1 cellular context compared by ENCODE assay signal in the genomic region with DNA sequence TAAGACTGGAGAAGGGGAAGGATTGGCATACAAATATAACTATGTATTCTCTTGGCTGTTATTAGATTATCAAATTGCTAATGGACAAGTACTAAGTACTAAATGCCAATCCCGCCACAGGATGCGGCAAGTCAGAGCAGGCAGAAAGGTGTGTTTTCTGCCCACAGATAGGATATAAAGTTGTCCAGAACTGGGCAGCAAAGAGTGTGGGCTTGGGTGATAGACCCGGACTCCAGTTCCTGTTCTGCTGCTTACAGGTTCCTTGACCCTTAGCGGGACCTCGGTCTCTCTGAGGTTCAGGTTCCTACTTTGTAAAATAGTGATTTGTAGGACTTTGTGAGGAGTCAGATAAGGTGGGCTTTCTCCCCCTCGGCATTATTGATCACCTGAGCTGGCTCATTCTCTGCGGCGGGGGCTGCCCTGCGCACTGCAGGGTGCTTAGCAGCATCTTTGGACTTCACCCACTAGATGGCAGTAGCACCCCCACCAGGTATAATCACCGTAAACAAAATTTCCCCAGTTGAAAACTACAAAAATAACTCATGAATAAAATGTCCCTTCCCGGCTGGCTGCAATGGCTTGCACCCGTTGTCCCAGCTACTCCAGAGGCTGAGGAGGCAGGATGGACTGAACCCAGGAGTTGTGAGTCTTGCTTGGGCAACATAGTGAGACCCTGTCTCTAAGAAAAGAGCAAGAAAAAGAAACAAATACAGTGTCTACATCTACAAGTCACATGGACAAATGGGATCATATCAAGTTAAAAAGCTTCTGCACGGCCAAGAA.
TF ChIP-seq lines count a peak whose summit lies in the region.

No MANE protein-coding gene starts in this region.

TF ChIP-seq in GM23338, 12 proteins besides CTCF, POLR2A, EP300 and RAD21 (continued from another document):
- TF ChIP-seq, protein P1, sequence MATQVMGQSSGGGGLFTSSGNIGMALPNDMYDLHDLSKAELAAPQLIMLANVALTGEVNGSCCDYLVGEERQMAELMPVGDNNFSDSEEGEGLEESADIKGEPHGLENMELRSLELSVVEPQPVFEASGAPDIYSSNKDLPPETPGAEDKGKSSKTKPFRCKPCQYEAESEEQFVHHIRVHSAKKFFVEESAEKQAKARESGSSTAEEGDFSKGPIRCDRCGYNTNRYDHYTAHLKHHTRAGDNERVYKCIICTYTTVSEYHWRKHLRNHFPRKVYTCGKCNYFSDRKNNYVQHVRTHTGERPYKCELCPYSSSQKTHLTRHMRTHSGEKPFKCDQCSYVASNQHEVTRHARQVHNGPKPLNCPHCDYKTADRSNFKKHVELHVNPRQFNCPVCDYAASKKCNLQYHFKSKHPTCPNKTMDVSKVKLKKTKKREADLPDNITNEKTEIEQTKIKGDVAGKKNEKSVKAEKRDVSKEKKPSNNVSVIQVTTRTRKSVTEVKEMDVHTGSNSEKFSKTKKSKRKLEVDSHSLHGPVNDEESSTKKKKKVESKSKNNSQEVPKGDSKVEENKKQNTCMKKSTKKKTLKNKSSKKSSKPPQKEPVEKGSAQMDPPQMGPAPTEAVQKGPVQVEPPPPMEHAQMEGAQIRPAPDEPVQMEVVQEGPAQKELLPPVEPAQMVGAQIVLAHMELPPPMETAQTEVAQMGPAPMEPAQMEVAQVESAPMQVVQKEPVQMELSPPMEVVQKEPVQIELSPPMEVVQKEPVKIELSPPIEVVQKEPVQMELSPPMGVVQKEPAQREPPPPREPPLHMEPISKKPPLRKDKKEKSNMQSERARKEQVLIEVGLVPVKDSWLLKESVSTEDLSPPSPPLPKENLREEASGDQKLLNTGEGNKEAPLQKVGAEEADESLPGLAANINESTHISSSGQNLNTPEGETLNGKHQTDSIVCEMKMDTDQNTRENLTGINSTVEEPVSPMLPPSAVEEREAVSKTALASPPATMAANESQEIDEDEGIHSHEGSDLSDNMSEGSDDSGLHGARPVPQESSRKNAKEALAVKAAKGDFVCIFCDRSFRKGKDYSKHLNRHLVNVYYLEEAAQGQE (IDR thresholded peaks at IDR 0.05; ENCODE audit: unreplicated experiment), result no peak
- TF ChIP-seq STAT1 (IDR thresholded peaks at IDR 0.05; ENCODE audit: unreplicated experiment) (no peak), ZNF331 (CRISPR knock-in tag; IDR thresholded peaks at IDR 0.05; ENCODE audit: low read depth) (no peak), EZH2 (IDR thresholded peaks at IDR 0.05; ENCODE audit: low read depth, unreplicated experiment) (no peak)
